Comparison of ENCODE assay signal across 8 cellular contexts in genomic region chr5:100535060-100536005, GRCh38. TPM values are rescaled to one million over a fixed set of nuclear protein-coding genes. Genes with fewer than 3 reads are reported as not detected.
DNase-seq lines count a peak whose midpoint lies in the region; FAIRE-seq and TF ChIP-seq lines count a peak whose summit lies in the region.

Gene FAM174A (plus strand): TSS chr5:100535374. CDS start chr5:100535531, 157 bp downstream.

- no peaks in the 10 kb centered on the region for H3K27me3 ChIP-seq in Loucy (ENCODE audit: insufficient read depth, low read length, poor library complexity, severe bottlenecking)
- no peaks in the 10 kb centered on the region for H3K27me3 ChIP-seq in neural cell (ENCODE audit: insufficient read depth, low read depth, low read length)
- no peaks in the 10 kb centered on the region for H3K27me3 ChIP-seq in stomach

- H3K4me1 ChIP-seq in Loucy (ENCODE audit: insufficient read depth, low read length, poor library complexity, severe bottlenecking) (peaks cover 8% of the 10 kb centered on the region), stomach (peaks cover 11 to 52% (median 32%) of the 10 kb centered on the region in 4 donors)

- H3K79me2 ChIP-seq in Loucy (ENCODE audit: insufficient read depth, low read length) (peaks cover 5% of the 10 kb centered on the region; the same call in 1 of the 2 replicates), neural cell (replicated peaks; ENCODE audit: insufficient read depth, low read length) (peaks cover 14% of the 10 kb centered on the region)

- H3F3A ChIP-seq in Loucy (ENCODE audit: low read depth) (no peaks in the 10 kb centered on the region), neural cell (ENCODE audit: insufficient read depth, low read length, poor library complexity, severe bottlenecking) (no peaks in the 10 kb centered on the region)

- peak within 1 kb of the TSS; percentile 80 for H3K9ac ChIP-seq in Loucy (ENCODE audit: low read depth, low read length, poor library complexity, severe bottlenecking)
- H3K9ac ChIP-seq in neural cell (ENCODE audit: low read length), result peak within 1 kb of the TSS; percentile 91

- TF ChIP-seq EP300 in neural cell (conservative IDR thresholded peaks at IDR 0.05; ENCODE audit: poor library complexity, severe bottlenecking), result no peak
- no peak for TF ChIP-seq EP300 in stomach (IDR thresholded peaks at IDR 0.05)

- TF ChIP-seq POLR2A in H54 (IDR thresholded peaks at IDR 0.05; ENCODE audit: low read depth, low read length) (peak; percentile 75), Raji (IDR thresholded peaks at IDR 0.05; ENCODE audit: insufficient read depth, low read depth, low read length) (peak; percentile 86), stomach (IDR thresholded peaks at IDR 0.05) (no peak)

- peak within 1 kb of the TSS; percentile 89 for H3K4me2 ChIP-seq in Loucy (ENCODE audit: low read depth, low read length, poor library complexity, severe bottlenecking)
- peak within 1 kb of the TSS; percentile 95 for H3K4me2 ChIP-seq in neural cell (ENCODE audit: low read length)

- H3K4me3 ChIP-seq in Loucy (ENCODE audit: low read length, poor library complexity, severe bottlenecking), result peak within 1 kb of the TSS; percentile 84
- peak within 1 kb of the TSS; percentile 94 for H3K4me3 ChIP-seq in neural cell (ENCODE audit: low read length)
- H3K4me3 ChIP-seq in stomach, result peak within 1 kb of the TSS; percentile 75 to 96 (median 86)

- H2AFZ ChIP-seq in Loucy (ENCODE audit: low read length) (peak within 1 kb of the TSS; percentile 77), neural cell (ENCODE audit: low read depth, low read length) (peak within 1 kb of the TSS; percentile 93)

- FAIRE-seq in H54 (lab: Jason Lieb, UNC), result peak; percentile 99

- peak within 1 kb of the TSS; percentile 94 for H3K27ac ChIP-seq in neural cell (ENCODE audit: low read length)
- peak within 1 kb of the TSS; percentile 85 to 95 (median 91) for H3K27ac ChIP-seq in stomach

- TF ChIP-seq CTCF in Loucy (conservative IDR thresholded peaks at IDR 0.05; ENCODE audit: low read length) (no peak), neural cell (IDR thresholded peaks at IDR 0.05; ENCODE audit: poor library complexity, severe bottlenecking) (no peak), stomach (IDR thresholded peaks at IDR 0.05) (no peak)

- DNase-seq in EL (peak; percentile 95), H54 (ENCODE audit: insufficient read length, low spot score) (peak; percentile 44), activated gamma-delta T cell (lab: John Stamatoyannopoulos, UW) (peak; percentile 74), fibroblast of the conjunctiva (ENCODE audit: low read depth) (peak; percentile 96), stomach (peak; percentile 98)

- H3K36me3 ChIP-seq in Loucy (ENCODE audit: insufficient read depth, low read length) (no peaks in the 10 kb centered on the region), neural cell (ENCODE audit: insufficient read depth, low read length) (no peaks in the 10 kb centered on the region), stomach (no peaks in the 10 kb centered on the region)

- H3K9me3 ChIP-seq in Loucy (ENCODE audit: insufficient read depth, low read depth, low read length), result 0 out of 2 replicates have a peak, but pooled peaks cover 3% of the 10 kb centered on the region
- H3K9me3 ChIP-seq in neural cell (ENCODE audit: low read length), result no peaks in the 10 kb centered on the region
- peaks cover 0 to 18% (median 11%) of the 10 kb centered on the region in 4 donors for H3K9me3 ChIP-seq in stomach

- H4K20me1 ChIP-seq in Loucy (ENCODE audit: insufficient read depth, low read length, poor library complexity, severe bottlenecking), result no peaks in the 10 kb centered on the region
- H4K20me1 ChIP-seq in neural cell (ENCODE audit: insufficient read depth), result no peaks in the 10 kb centered on the region

- H3K9me2 ChIP-seq in Loucy (replicated peaks; ENCODE audit: low read depth, low read length) (no peaks in the 10 kb centered on the region), neural cell (ENCODE audit: insufficient read depth, low read length) (no peaks in the 10 kb centered on the region)

- intact Hi-C loops in stomach (cut with DNase I; ENCODE audit: low total_unique reads), result no loop called here

- 0 to 1% (median 0%) methylated on average over 42 to 62 of the region's 62 CpGs for WGBS in stomach, 5 donors

- peak; percentile 63 for TF ChIP-seq RAD21 in neural cell (conservative IDR thresholded peaks at IDR 0.05)

TF ChIP-seq in neural cell, 6 proteins besides CTCF, POLR2A, EP300 and RAD21:
- TF ChIP-seq EZH2 (IDR thresholded peaks at IDR 0.05; ENCODE audit: borderline replicate concordance, insufficient read depth, low read length, poor library complexity, severe bottlenecking) (no peak), SMC3 (conservative IDR thresholded peaks at IDR 0.05; ENCODE audit: poor library complexity) (peak; percentile 61), MXI1 (conservative IDR thresholded peaks at IDR 0.05; ENCODE audit: poor library complexity, severe bottlenecking) (peak; percentile 94), TAF1 (IDR thresholded peaks at IDR 0.05; ENCODE audit: low read depth) (peak; percentile 76), POLR2AphosphoS5 (IDR thresholded peaks at IDR 0.05) (peak; percentile 98), REST (IDR thresholded peaks at IDR 0.05; ENCODE audit: borderline replicate concordance) (peak; percentile 60)

RNA-seq across cellular contexts. Expression of gene FAM174A, which starts in this region (rescaled TPM):
- polyA plus RNA-seq in neural cell, result 33.9 and 43.7 TPM in 2 replicates
- 28.8 and 34.8 TPM in 2 replicates for polyA minus RNA-seq in neural cell
- 10 to 100 TPM in 3 of 5 donors, 1 to 10 TPM in 1, under 1 TPM in 1; 0.89 to 32.7 (median 18.5) TPM for total RNA-seq in stomach
- polyA plus RNA-seq in stomach, result 10 to 100 TPM; 15.1 to 18.0 (median 16.3) TPM

Comparison
In these comparisons a context has a peak if more than half of its experiments do, and no peak if none do; other contexts are left out.
1. Peak in every context shown above with its lines: DNase-seq, H3K4me3 ChIP-seq and H3K27ac ChIP-seq.
2. DNase-seq: peak in every context shown above with its lines; median percentile 98 in stomach; 96 in fibroblast of the conjunctiva; 95 in EL; 74 in activated gamma-delta T cell; 44 in H54.
3. POLR2A ChIP-seq: peak in H54 (single experiment) and Raji (single experiment); none in stomach (0 of 4).